In genomic region chr14:88234442-88234841, GRCh38 we compare ENCODE assay signal across 30 cellular contexts.
"Had no signal": no experiment of that assay in that cellular context is flagged by ENCODE, and none has a peak within 500 bp of the region (broad histone marks: within the 10 kb centered on the region; RNA-seq: fewer than 3 reads in every experiment).

No MANE protein-coding gene starts in this region.

- H3K9me3 Mint-ChIP-seq: natural killer cell; stimulated activated naive CD8-positive, alpha-beta T cell treated with anti-CD3 and anti-CD28 coated beads, Interleukin-15, amount 100 ng/mL, for 72 hours; type B pancreatic cell had no signal

- ATAC-seq: left lung; lower lobe of right lung; natural killer cell; psoas muscle; right lobe of liver; stimulated activated memory B cell treated with anti-CD40 and anti-IgM and Interleukin-4, amounts not matched to agents 10 μg/mL and 1 μg/mL and 100 μg/mL, for 72 hours; stimulated activated naive CD8-positive, alpha-beta T cell treated with anti-CD3 and anti-CD28 coated beads, Interleukin-15, amount 100 ng/mL, for 72 hours had no signal

- DNase-seq: hippocampal formation; immature natural killer cell; kidney; left lung; lower lobe of right lung; mammary epithelial cell; mesenchymal stem cell; naive B cell; natural killer cell; nephron progenitor cell; occipital lobe; psoas muscle; right lobe of liver; stimulated activated CD4-positive, alpha-beta T cell treated with anti-CD3 and anti-CD28 coated beads, Interleukin-1b, Interleukin-23, amount 100 ng/mL, for 48 hours; stimulated activated CD4-positive, alpha-beta T cell treated with anti-CD3 and anti-CD28 coated beads, Interleukin-2, amount 100 ng/mL, for 48 hours; stimulated activated CD4-positive, alpha-beta T cell treated with anti-CD3 and anti-CD28 coated beads, Interleukin-4, amount 100 ng/mL, for 4 hours; stimulated activated CD8-positive, alpha-beta memory T cell treated with anti-CD3 and anti-CD28 coated beads, Interleukin-4, amount 100 ng/mL, for 48 hours; stimulated activated naive CD4-positive, alpha-beta T cell treated with Interleukin-2 at 50 U/mL for 16 hours; stimulated activated naive CD8-positive, alpha-beta T cell treated with anti-CD3 and anti-CD28 coated beads, Interleukin-15, amount 100 ng/mL, for 72 hours; substantia nigra; uterus had no signal

- H3K27ac ChIP-seq: left lung, lower lobe of right lung, neural progenitor cell, neutrophil, parathyroid adenoma, psoas muscle, right atrium auricular region, right lobe of liver, tibial nerve, uterus had no signal

- H3K27ac Mint-ChIP-seq: immature natural killer cell; mesothelial cell of epicardium; naive B cell; natural killer cell; nephron progenitor cell; neural progenitor cell; stimulated activated memory B cell treated with anti-CD40 and anti-IgM and Interleukin-4, amounts not matched to agents 10 μg/mL and 1 μg/mL and 100 μg/mL, for 72 hours; stimulated activated naive CD8-positive, alpha-beta T cell treated with anti-CD3 and anti-CD28 coated beads, Interleukin-15, amount 100 ng/mL, for 72 hours; type B pancreatic cell had no signal

- H3K27me3 ChIP-seq: left lung, neural progenitor cell, neutrophil, right atrium auricular region, right lobe of liver, tibial nerve, uterus had no signal

- H3K36me3 ChIP-seq: left lung, lower lobe of right lung, neural progenitor cell, neutrophil, right atrium auricular region, right lobe of liver, tibial nerve, uterus had no signal

- H3K36me3 Mint-ChIP-seq: immature natural killer cell, mesothelial cell of epicardium, natural killer cell, type B pancreatic cell had no signal

- H3K4me3 Mint-ChIP-seq: immature natural killer cell; mesothelial cell of epicardium; natural killer cell; nephron progenitor cell; neural progenitor cell; stimulated activated memory B cell treated with anti-CD40 and anti-IgM and Interleukin-4, amounts not matched to agents 10 μg/mL and 1 μg/mL and 100 μg/mL, for 72 hours; stimulated activated naive CD8-positive, alpha-beta T cell treated with anti-CD3 and anti-CD28 coated beads, Interleukin-15, amount 100 ng/mL, for 72 hours; type B pancreatic cell had no signal

- H3K4me3 ChIP-seq: left lung, lower lobe of right lung, neural progenitor cell, psoas muscle, right atrium auricular region, right lobe of liver, smooth muscle cell, tibial nerve, uterus had no signal

- H3K4me1 ChIP-seq: left lung, lower lobe of right lung, parathyroid adenoma, psoas muscle, right atrium auricular region, right lobe of liver, tibial nerve, uterus had no signal

- H3K4me1 Mint-ChIP-seq: immature natural killer cell; mesothelial cell of epicardium; naive B cell; natural killer cell; stimulated activated memory B cell treated with anti-CD40 and anti-IgM and Interleukin-4, amounts not matched to agents 10 μg/mL and 1 μg/mL and 100 μg/mL, for 72 hours; stimulated activated naive CD8-positive, alpha-beta T cell treated with anti-CD3 and anti-CD28 coated beads, Interleukin-15, amount 100 ng/mL, for 72 hours had no signal

- H3K9me3 ChIP-seq: left lung, lower lobe of right lung, neutrophil, psoas muscle, right atrium auricular region, right lobe of liver, tibial nerve, uterus had no signal
